In genomic region chr1:167708940-167709389, GRCh38 we compare ENCODE assay signal across 10 cellular contexts. TPM values are rescaled to one million over a fixed set of nuclear protein-coding genes. Genes with fewer than 3 reads are reported as not detected.
DNase-seq lines count a peak whose midpoint lies in the region; ATAC-seq and TF ChIP-seq lines count a peak whose summit lies in the region.
"Had no signal": no experiment of that assay in that cellular context is flagged by ENCODE, and none has a peak within 500 bp of the region (broad histone marks: within the 10 kb centered on the region; RNA-seq: fewer than 3 reads in every experiment).

No MANE protein-coding gene starts in this region.

- H3K36me3 Mint-ChIP-seq in neural crest cell (ENCODE audit: low read depth) (no peaks in the 10 kb centered on the region), WTC11 (no peaks in the 10 kb centered on the region)

- no peak overlapping the region for H3K27ac Mint-ChIP-seq in neural crest cell (ENCODE audit: unreplicated experiment)
- no peak overlapping the region for H3K27ac Mint-ChIP-seq in WTC11

- 72 to 79% methylated on average over 3 of the region's 3 CpGs for WGBS in esophagus squamous epithelium, 2 donors

- no peaks in the 10 kb centered on the region for H3K9me3 ChIP-seq in esophagus squamous epithelium

- POLR2A ChIA-PET in WTC11 (lab: Charles Lee), result no interaction called here

- no peak for TF ChIP-seq CTCF in neural crest cell (conservative IDR thresholded peaks at IDR 0.05)
- TF ChIP-seq CTCF in WTC11 (IDR thresholded peaks at IDR 0.05), result no peak
- TF ChIP-seq CTCF in esophagus squamous epithelium (IDR thresholded peaks at IDR 0.05), result no peak

- no peaks in the 10 kb centered on the region for H3K27me3 ChIP-seq in esophagus squamous epithelium

- intact Hi-C loops in esophagus squamous epithelium (cut with DNase I), result no loop called here

- H3K4me1 ChIP-seq in esophagus squamous epithelium, result peaks cover 0 to 13% (median 4%) of the 10 kb centered on the region in 3 donors

- no peak for TF ChIP-seq POLR2A in esophagus squamous epithelium (IDR thresholded peaks at IDR 0.05)

- H3K4me1 Mint-ChIP-seq in neural crest cell (peaks cover 26% of the 10 kb centered on the region), WTC11 (peaks cover 48% of the 10 kb centered on the region)

- H3K27me3 Mint-ChIP-seq in neural crest cell (ENCODE audit: low read depth), result peaks cover 29% of the 10 kb centered on the region
- H3K27me3 Mint-ChIP-seq in WTC11 (ENCODE audit: low read depth), result peaks cover 28% of the 10 kb centered on the region

- DNase-seq in SKM-1 treated with dmso at 0.1 percent for 144 hours (lab: John Stamatoyannopoulos, UW; ENCODE audit: unreplicated experiment), result peak; percentile 62
- no peak for DNase-seq in neural crest cell (ENCODE audit: low read depth, low spot score)
- DNase-seq in WTC11 (ENCODE audit: low spot score), result no peak
- no peak for DNase-seq in RPMI8226
- no peak for DNase-seq in esophagus squamous epithelium (lab: John Stamatoyannopoulos, UW)
- DNase-seq: MM.1S; stimulated activated naive CD8-positive, alpha-beta T cell treated with anti-CD3 and anti-CD28 coated beads, Interleukin-15, Interleukin-2, amounts not matched to agents 100 U/mL and 50 U/mL, for 24 hours had no signal

- H3K36me3 ChIP-seq in esophagus squamous epithelium, result no peaks in the 10 kb centered on the region

- H3K27ac ChIP-seq in esophagus squamous epithelium, result no peak overlapping the region

- peak; percentile 46 for ATAC-seq in GM18511 (IDR thresholded peaks at IDR 0.05; ENCODE audit: unreplicated experiment)
- peak; percentile 37 for ATAC-seq in HG02981 (IDR thresholded peaks at IDR 0.05; ENCODE audit: unreplicated experiment)
- ATAC-seq in WTC11, result no peak
- ATAC-seq: stimulated activated naive CD8-positive, alpha-beta T cell treated with anti-CD3 and anti-CD28 coated beads, Interleukin-15, Interleukin-2, amounts not matched to agents 100 U/mL and 50 U/mL, for 24 hours had no signal

- no peak overlapping the region for H3K4me3 ChIP-seq in esophagus squamous epithelium
- H3K4me3 ChIP-seq: smooth muscle cell had no signal

- H3K4me3 Mint-ChIP-seq in neural crest cell (peak overlapping the region; percentile 57), WTC11 (no peak overlapping the region)

- CTCF ChIA-PET in WTC11 (lab: Charles Lee), result interaction anchor here (1.1 to 1.6 kb wide), 2 partner anchors 21 to 94 kb away, joined by 3 to 5 read pairs; no protein-coding TSS in a partner anchor

- H3K9me3 Mint-ChIP-seq in neural crest cell (no peaks in the 10 kb centered on the region), WTC11 (no peaks in the 10 kb centered on the region)

TF ChIP-seq in WTC11, 78 proteins besides CTCF, POLR2A, EP300 and RAD21:
- TF ChIP-seq TCF7 (CRISPR knock-in tag; IDR thresholded peaks at IDR 0.05; ENCODE audit: low read depth), result no peak

RNA-seq across cellular contexts. Expression of gene MPZL1, which starts 12.8 kb away (rescaled TPM):
- total RNA-seq in neural crest cell (113 and 114 TPM in 2 replicates), WTC11 (2021) (71.7 to 74.1 TPM (median 72.3 TPM) in 3 replicates), esophagus squamous epithelium (10 to 100 TPM; 36.6 to 80.5 (median 74.3) TPM)
